13 cellular contexts compared by ENCODE assay signal in the genomic region with DNA sequence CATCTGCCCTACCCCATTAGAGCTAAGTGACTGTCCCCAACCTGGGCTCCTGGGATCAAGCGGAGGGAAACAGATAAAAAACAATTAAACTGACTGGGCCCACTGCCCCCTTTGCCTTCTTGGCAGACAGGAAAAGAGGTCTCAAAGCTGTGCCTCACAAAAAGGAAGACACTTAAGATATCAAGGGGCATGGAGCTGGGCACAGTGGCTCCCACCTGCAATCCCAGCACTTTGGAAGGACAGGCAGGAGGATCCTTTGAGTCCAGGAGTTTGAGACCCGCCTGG.
DNase-seq lines count a peak whose midpoint lies in the region; ATAC-seq, FAIRE-seq and TF ChIP-seq lines count a peak whose summit lies in the region.
"Had no signal": no experiment of that assay in that cellular context is flagged by ENCODE, and none has a peak within 500 bp of the region (broad histone marks: within the 10 kb centered on the region; RNA-seq: fewer than 3 reads in every experiment).

No MANE protein-coding gene starts in this region.

- H3K79me1 ChIP-seq in mesenchymal stem cell (replicated peaks; ENCODE audit: low read length, poor library complexity, severe bottlenecking): no peaks in the 10 kb centered on the region

- no peak overlapping the region for H2AFZ ChIP-seq in mammary epithelial cell (ENCODE audit: low read depth, low read length)
- no peak overlapping the region for H2AFZ ChIP-seq in mesenchymal stem cell (ENCODE audit: low read depth, low read length)

- no peak overlapping the region for H3K18ac ChIP-seq in mesenchymal stem cell (ENCODE audit: low read depth in 1 of 2, low read length in 2 of 2)

- TF ChIP-seq POLR2A in esophagus muscularis mucosa (IDR thresholded peaks at IDR 0.05; ENCODE audit: low read depth): no peak

- peak overlapping the region in 1 of 2 experiments; percentile 43 for H3K4ac ChIP-seq in mesenchymal stem cell (ENCODE audit: low read depth in 1 of 2, low read length in 2 of 2)

- H3K23ac ChIP-seq in mesenchymal stem cell (ENCODE audit: low read length in 2 of 2): no peak overlapping the region

- H3K27me3 Mint-ChIP-seq in MCF 10A (ENCODE audit: insufficient read depth, unreplicated experiment): no peaks in the 10 kb centered on the region
- H3K27me3 Mint-ChIP-seq: type B pancreatic cell had no signal

- peaks cover 17% of the 10 kb centered on the region for H3K4me1 Mint-ChIP-seq in MCF 10A (ENCODE audit: insufficient read depth, unreplicated experiment)

- H4K20me1 ChIP-seq in mammary epithelial cell (ENCODE audit: insufficient read depth, low read length): no peaks in the 10 kb centered on the region

- peak overlapping the region; percentile 92 for H3K27ac Mint-ChIP-seq in MCF 10A (ENCODE audit: low read depth, unreplicated experiment)
- H3K27ac Mint-ChIP-seq: nephron progenitor cell had no signal

- H3K27ac ChIP-seq in mammary epithelial cell (ENCODE audit: insufficient read depth, low read depth, low read length) (no peak overlapping the region), RWPE1 (peak overlapping the region; percentile 88; the same call in 1 of the 2 replicates), mesenchymal stem cell (ENCODE audit: low read length, poor library complexity, severe bottlenecking) (no peak overlapping the region), subcutaneous abdominal adipose tissue (ENCODE audit: low read depth, low read length) (peak overlapping the region; percentile 82), kidney (ENCODE audit: low read depth in 2 of 2, low read length in 2 of 2) (no peak overlapping the region), esophagus muscularis mucosa (replicated peaks in 1 of 4) (peak overlapping the region in 2 of 4 donors; percentile 78)

- H3K9ac ChIP-seq in mammary epithelial cell (ENCODE audit: insufficient read depth, low read length) (no peak overlapping the region), mesenchymal stem cell (ENCODE audit: low read length) (peak overlapping the region; percentile 13), subcutaneous abdominal adipose tissue (ENCODE audit: low read length in 5 of 5) (no peak overlapping the region), kidney (ENCODE audit: low read length in 2 of 2) (no peak overlapping the region)

- H3K79me2 ChIP-seq in mammary epithelial cell (ENCODE audit: insufficient read depth, low read length): no peaks in the 10 kb centered on the region

- H3K9me3 Mint-ChIP-seq in MCF 10A (ENCODE audit: unreplicated experiment): no peaks in the 10 kb centered on the region
- H3K9me3 Mint-ChIP-seq: activated naive CD8-positive, alpha-beta T cell treated with anti-CD3 and anti-CD28 coated beads, Interleukin-2, amount 10 ng/mL, durations not matched to agents 7 days and 5 days; nephron progenitor cell; type B pancreatic cell had no signal

- in situ Hi-C loops in mammary epithelial cell (cut with MboI; ENCODE audit: low sequenced_read_pairs in 2 of 2): loop anchor here in 1 of 2 donors (25.0 kb wide), 2 partner anchors 153 to 478 kb away; no protein-coding TSS in a partner anchor

- DNase-seq in MCF 10A (ENCODE audit: unreplicated experiment): no peak
- DNase-seq in mammary epithelial cell: no peak
- DNase-seq in RWPE1 (ENCODE audit: low spot score): no peak
- DNase-seq in mesenchymal stem cell: no peak
- DNase-seq in kidney: no peak
- no peak for DNase-seq in esophagus muscularis mucosa (ENCODE audit: extremely low spot score)

- H3K4me3 Mint-ChIP-seq in MCF 10A (ENCODE audit: unreplicated experiment): no peak overlapping the region
- H3K4me3 Mint-ChIP-seq: nephron progenitor cell, type B pancreatic cell had no signal

- H3K4me3 ChIP-seq in mammary epithelial cell (replicated peaks in 1 of 3; ENCODE audit: insufficient read depth in 1 of 3, low read depth in 2 of 3, low read length in 3 of 3) (no peak overlapping the region), mesenchymal stem cell (ENCODE audit: insufficient read depth in 1 of 2, low read depth in 1 of 2, low read length in 2 of 2) (no peak overlapping the region), subcutaneous abdominal adipose tissue (ENCODE audit: low read depth in 1 of 5, low read length in 5 of 5) (no peak overlapping the region), kidney (ENCODE audit: low read length in 2 of 2) (no peak overlapping the region), esophagus muscularis mucosa (no peak overlapping the region)

- ATAC-seq in HG02642 (IDR thresholded peaks at IDR 0.05; ENCODE audit: poor library complexity, unreplicated experiment): no peak

- WGBS in mammary epithelial cell (ENCODE audit: low coverage, missing lambda C conversion rate): 78% methylated on average over 1 of the region's 2 CpGs
- WGBS in mesenchymal stem cell: 96% methylated on average over 1 of the region's 2 CpGs
- 89% methylated on average over 2 of the region's 2 CpGs for WGBS in esophagus muscularis mucosa

- no peak for TF ChIP-seq EP300 in esophagus muscularis mucosa (IDR thresholded peaks at IDR 0.05)

- peak overlapping the region; percentile 71 for H2AK5ac ChIP-seq in mesenchymal stem cell (ENCODE audit: low read length, severe bottlenecking)

- peak overlapping the region in 1 of 2 experiments; percentile 70 for H2BK12ac ChIP-seq in mesenchymal stem cell (ENCODE audit: low read length in 2 of 2)

- TF ChIP-seq CTCF in MCF 10A (IDR thresholded peaks at IDR 0.05; ENCODE audit: unreplicated experiment): no peak
- TF ChIP-seq CTCF in mammary epithelial cell (conservative IDR thresholded peaks at IDR 0.05 in 1 of 2, IDR thresholded peaks at IDR 0.05 in 1 of 2; ENCODE audit: extremely low read depth in 1 of 2, insufficient read depth in 1 of 2, low read depth in 1 of 2, low read length in 2 of 2): no peak
- TF ChIP-seq CTCF in RWPE1 (conservative IDR thresholded peaks at IDR 0.05; ENCODE audit: low read depth): no peak
- no peak for TF ChIP-seq CTCF in kidney (IDR thresholded peaks at IDR 0.05; ENCODE audit: borderline replicate concordance, extremely low read depth, insufficient read depth)
- TF ChIP-seq CTCF in esophagus muscularis mucosa (IDR thresholded peaks at IDR 0.05): no peak

- intact Hi-C loops in MCF 10A (cut with micrococcal nuclease): loop anchor here (1.0 to 10.0 kb wide), 4 partner anchors 76 to 636 kb away; no protein-coding TSS in a partner anchor
- intact Hi-C loops in mammary epithelial cell (cut with micrococcal nuclease): loop anchor here (1.0 to 10.0 kb wide), 5 partner anchors 77 to 638 kb away; no protein-coding TSS in a partner anchor
- intact Hi-C loops in kidney (cut with DNase I): no loop called here
- intact Hi-C loops in esophagus muscularis mucosa (cut with DNase I): loop anchor here (2.0 to 5.0 kb wide), 2 partner anchors 73 to 156 kb away; a partner anchor contains a TSS

- H3K36me3 ChIP-seq in mammary epithelial cell (ENCODE audit: insufficient read depth, low read length) (no peaks in the 10 kb centered on the region), mesenchymal stem cell (ENCODE audit: control insufficient read depth in 1 of 2, insufficient read depth in 2 of 2, low read depth in 1 of 2, low read length in 2 of 2) (no peaks in the 10 kb centered on the region), subcutaneous abdominal adipose tissue (ENCODE audit: control insufficient read depth in 5 of 5, insufficient read depth in 5 of 5, low read length in 5 of 5) (no peaks in the 10 kb centered on the region), kidney (ENCODE audit: control insufficient read depth in 1 of 2, insufficient read depth in 2 of 2, low read length in 2 of 2) (no peaks in the 10 kb centered on the region), esophagus muscularis mucosa (no peaks in the 10 kb centered on the region)
- H3K36me3 ChIP-seq: sigmoid colon, stomach had no signal

- peaks cover 17% of the 10 kb centered on the region for H3K4me1 ChIP-seq in mammary epithelial cell (ENCODE audit: insufficient read depth, low read length)
- peaks cover 9% of the 10 kb centered on the region for H3K4me1 ChIP-seq in mesenchymal stem cell (ENCODE audit: control insufficient read depth, insufficient read depth, low read depth, low read length)
- H3K4me1 ChIP-seq in subcutaneous abdominal adipose tissue (ENCODE audit: control insufficient read depth in 5 of 5, insufficient read depth in 5 of 5, low read length in 5 of 5): peaks cover 6 to 44% (median 37%) of the 10 kb centered on the region in 5 donors
- peaks cover 4 to 8% of the 10 kb centered on the region in 2 donors for H3K4me1 ChIP-seq in kidney (ENCODE audit: control insufficient read depth in 1 of 2, insufficient read depth in 1 of 2, low read depth in 1 of 2, low read length in 2 of 2)
- H3K4me1 ChIP-seq in esophagus muscularis mucosa: peaks cover 6 to 24% (median 12%) of the 10 kb centered on the region in 4 donors

- H2BK120ac ChIP-seq in mesenchymal stem cell (ENCODE audit: low read depth, low read length): peak overlapping the region; percentile 89

- POLR2A ChIA-PET in MCF 10A (lab: Yijun Ruan, JAX) (interaction anchor here (0.7 to 1.8 kb wide), 7 partner anchors 18 to 397 kb away, joined by 3 to 11 read pairs (median 5); a partner anchor contains a TSS), RWPE1 (lab: Yijun Ruan, JAX; ENCODE audit: low non-redundant PET) (no interaction called here)

- no peak overlapping the region for H4K8ac ChIP-seq in mesenchymal stem cell (ENCODE audit: low read length)

- dilution Hi-C loops in mammary epithelial cell (cut with HindIII; ENCODE audit: low sequenced_read_pairs): no loop called here

- FAIRE-seq in kidney (lab: Jason Lieb, UNC): no peak

- peak overlapping the region; percentile 82 for H2BK15ac ChIP-seq in mesenchymal stem cell (ENCODE audit: low read depth, poor library complexity, severe bottlenecking)

- no peak overlapping the region for H2BK5ac ChIP-seq in mesenchymal stem cell (ENCODE audit: low read depth, low read length, poor library complexity, severe bottlenecking)

- H3K36me3 Mint-ChIP-seq in MCF 10A (ENCODE audit: insufficient read depth, unreplicated experiment): peaks cover 5% of the 10 kb centered on the region
- H3K36me3 Mint-ChIP-seq: activated naive CD8-positive, alpha-beta T cell treated with anti-CD3 and anti-CD28 coated beads, Interleukin-2, amount 10 ng/mL, durations not matched to agents 7 days and 5 days; type B pancreatic cell had no signal

- no peak overlapping the region for H4K91ac ChIP-seq in mesenchymal stem cell (ENCODE audit: low read length)

- no peak overlapping the region for H3K4me2 ChIP-seq in mammary epithelial cell (ENCODE audit: insufficient read depth, low read depth, low read length)
- H3K4me2 ChIP-seq in mesenchymal stem cell (ENCODE audit: low read length, poor library complexity, severe bottlenecking): no peak overlapping the region

- no peak overlapping the region for H3K14ac ChIP-seq in mesenchymal stem cell (ENCODE audit: low read length in 2 of 2)

- H3K9me3 ChIP-seq in mammary epithelial cell (replicated peaks; ENCODE audit: insufficient read depth, low read length): no peaks in the 10 kb centered on the region
- no peaks in the 10 kb centered on the region for H3K9me3 ChIP-seq in mesenchymal stem cell (ENCODE audit: control insufficient read depth, low read length)
- H3K9me3 ChIP-seq in subcutaneous abdominal adipose tissue (ENCODE audit: control insufficient read depth in 5 of 5, low read length in 5 of 5): no peaks in the 10 kb centered on the region
- no peaks in the 10 kb centered on the region for H3K9me3 ChIP-seq in kidney (ENCODE audit: control insufficient read depth in 1 of 2, low read length in 2 of 2)
- H3K9me3 ChIP-seq in esophagus muscularis mucosa: no peaks in the 10 kb centered on the region
- H3K9me3 ChIP-seq: sigmoid colon, stomach had no signal

- H3K27me3 ChIP-seq in mammary epithelial cell (ENCODE audit: insufficient read depth, low read length) (no peaks in the 10 kb centered on the region), mesenchymal stem cell (ENCODE audit: control insufficient read depth in 1 of 2, insufficient read depth in 1 of 2, low read length in 2 of 2) (no peaks in the 10 kb centered on the region), subcutaneous abdominal adipose tissue (ENCODE audit: control insufficient read depth in 5 of 5, insufficient read depth in 4 of 5, low read length in 5 of 5) (no peaks in the 10 kb centered on the region), esophagus muscularis mucosa (no peaks in the 10 kb centered on the region)
- H3K27me3 ChIP-seq: sigmoid colon, stomach had no signal

- BruUV-seq in MCF 10A (replicated peaks; lab: Mats Ljungman, UMichigan) (no TSS peak), mammary epithelial cell (replicated peaks; lab: Mats Ljungman, UMichigan) (no TSS peak)

- CTCF ChIA-PET in MCF 10A (lab: Yijun Ruan, JAX) (interaction anchor here (0.6 to 1.3 kb wide), 10 partner anchors 12 to 835 kb away, joined by 3 to 4 read pairs (median 3); no protein-coding TSS in a partner anchor), mammary epithelial cell (lab: Charles Lee; ENCODE audit: low non-redundant PET) (no interaction called here), RWPE1 (lab: Yijun Ruan, JAX) (interaction anchor here (0.5 to 0.7 kb wide), 2 partner anchors 457 to 627 kb away, joined by 4 read pairs; no protein-coding TSS in a partner anchor)

Comparison
In these comparisons a context has a peak if more than half of its experiments do, and no peak if none do; other contexts are left out.
1. H3K27ac ChIP-seq: peak in RWPE1 (single experiment) and subcutaneous abdominal adipose tissue (single experiment); none in mammary epithelial cell (single experiment), mesenchymal stem cell (single experiment) and kidney (0 of 2).